9 cellular contexts compared by ENCODE assay signal in genomic region chr19:54201980-54202379, GRCh38. TPM values are rescaled to one million over a fixed set of nuclear protein-coding genes. Genes with fewer than 3 reads are reported as not detected.
DNase-seq lines count a peak whose midpoint lies in the region; ATAC-seq and TF ChIP-seq lines count a peak whose summit lies in the region.
"Had no signal": no experiment of that assay in that cellular context is flagged by ENCODE, and none has a peak within 500 bp of the region (broad histone marks: within the 10 kb centered on the region; RNA-seq: fewer than 3 reads in every experiment).

No MANE protein-coding gene starts in this region.

- peak overlapping the region; percentile 100 for H3K27ac Mint-ChIP-seq in CD8-positive, alpha-beta T cell

- no peak for ATAC-seq in CD8-positive, alpha-beta T cell

- no peaks in the 10 kb centered on the region for H3K9me2 ChIP-seq in OCI-LY1 (ENCODE audit: low read depth, low read length)

- CTCF ChIA-PET in CD8-positive, alpha-beta T cell (lab: Charles Lee), result no interaction called here

- peaks cover 65% of the 10 kb centered on the region for H3K4me1 Mint-ChIP-seq in CD8-positive, alpha-beta T cell (ENCODE audit: low read depth)

- H3K4me3 Mint-ChIP-seq in CD8-positive, alpha-beta T cell, result peak overlapping the region; percentile 100

- H3K36me3 ChIP-seq in CD8-positive, alpha-beta T cell (ENCODE audit: insufficient read depth, low read length), result peaks cover 49% of the 10 kb centered on the region
- H3K36me3 ChIP-seq in OCI-LY1 (ENCODE audit: insufficient read depth, low read length) (peaks cover 61% of the 10 kb centered on the region), endocrine pancreas (ENCODE audit: control insufficient read depth, insufficient read depth, low read length) (peaks cover 4% of the 10 kb centered on the region), neutrophil (peaks cover 84% of the 10 kb centered on the region)

- no peak overlapping the region for H2AFZ ChIP-seq in OCI-LY1 (ENCODE audit: low read length)

- DNase-seq in CD8-positive, alpha-beta T cell, result no peak
- no peak for DNase-seq in NCI-H2171 treated with DMSO at 0.1 percent for 48 hours (lab: John Stamatoyannopoulos, UW)
- DNase-seq in HUDEP-2 (lab: John Stamatoyannopoulos, UW; ENCODE audit: unreplicated experiment in 76 of 76), result no peak
- no peak for DNase-seq in amniotic stem cell (lab: John Stamatoyannopoulos, UW)
- no peak for DNase-seq in KG1 (lab: John Stamatoyannopoulos, UW)
- DNase-seq: nucleus accumbens had no signal

- peak overlapping the region; percentile 83 for H3K9ac ChIP-seq in OCI-LY1 (ENCODE audit: low read length)
- peak overlapping the region; percentile 13 for H3K9ac ChIP-seq in endocrine pancreas (ENCODE audit: control insufficient read depth, insufficient read depth, low read length)

- intact Hi-C loops in CD8-positive, alpha-beta T cell (cut with DNase I, micrococcal nuclease), result loop anchor here (1.0 to 5.0 kb wide), 8 partner anchors 8 to 1450 kb away; partner anchors contain the start of genes LENG1 (in 2 of the 2), NDUFA3 (in 2 of the 2), LENG8 (in 1 of the 2) and ZNF845 (in 1 of the 2)

- H3K4me3 ChIP-seq in CD8-positive, alpha-beta T cell (ENCODE audit: low read depth, low read length), result peak overlapping the region; percentile 70
- H3K4me3 ChIP-seq in OCI-LY1 (ENCODE audit: low read depth, low read length, poor library complexity, severe bottlenecking), result peak overlapping the region; percentile 97
- H3K4me3 ChIP-seq in endocrine pancreas (ENCODE audit: control insufficient read depth, insufficient read depth, low read length), result peak overlapping the region; percentile 80
- peak overlapping the region; percentile 87 to 91 for H3K4me3 ChIP-seq in neutrophil (ENCODE audit: low read depth in 1 of 2, low read length in 1 of 2)

- H3K9me3 ChIP-seq in CD8-positive, alpha-beta T cell (ENCODE audit: low read length), result no peaks in the 10 kb centered on the region
- H3K9me3 ChIP-seq in OCI-LY1 (ENCODE audit: low read length) (no peaks in the 10 kb centered on the region), endocrine pancreas (ENCODE audit: control insufficient read depth, low read length) (no peaks in the 10 kb centered on the region), neutrophil (no peaks in the 10 kb centered on the region)

- H3K4me1 ChIP-seq in CD8-positive, alpha-beta T cell (ENCODE audit: insufficient read depth, low read length), result peaks cover 56% of the 10 kb centered on the region
- peaks cover 72% of the 10 kb centered on the region for H3K4me1 ChIP-seq in OCI-LY1 (ENCODE audit: insufficient read depth, low read length, severe bottlenecking)
- H3K4me1 ChIP-seq in endocrine pancreas (ENCODE audit: control insufficient read depth, insufficient read depth, low read length), result peaks cover 24% of the 10 kb centered on the region
- peaks cover 70 to 72% of the 10 kb centered on the region in 2 experiments for H3K4me1 ChIP-seq in neutrophil (ENCODE audit: control insufficient read depth in 1 of 2, insufficient read depth in 1 of 2, low read depth in 1 of 2, low read length in 1 of 2)

- POLR2A ChIA-PET in CD8-positive, alpha-beta T cell (lab: Charles Lee), result interaction anchor here (1.9 to 5.7 kb wide), 3 partner anchors 9 to 43 kb away, joined by 11 to 99 read pairs (median 14); partner anchors contain the start of genes LENG1, MBOAT7 and TSEN34

- no peaks in the 10 kb centered on the region for H3K27me3 Mint-ChIP-seq in CD8-positive, alpha-beta T cell (ENCODE audit: low read depth)

- no peak overlapping the region for H3K27ac ChIP-seq in CD8-positive, alpha-beta T cell (ENCODE audit: low read depth, low read length)
- H3K27ac ChIP-seq in OCI-LY1 (ENCODE audit: low read depth, low read length, poor library complexity, severe bottlenecking), result peak overlapping the region; percentile 85
- H3K27ac ChIP-seq in neutrophil, result peak overlapping the region; percentile 93

- H4K20me1 ChIP-seq in OCI-LY1 (ENCODE audit: insufficient read depth, low read length), result no peaks in the 10 kb centered on the region; the same call in 1 of the 2 replicates

- peaks cover 63% of the 10 kb centered on the region for H3K36me3 Mint-ChIP-seq in CD8-positive, alpha-beta T cell

- peaks cover 43% of the 10 kb centered on the region for H3K79me2 ChIP-seq in OCI-LY1 (ENCODE audit: insufficient read depth, low read length)

- H3K27me3 ChIP-seq in CD8-positive, alpha-beta T cell (ENCODE audit: insufficient read depth, low read length), result no peaks in the 10 kb centered on the region
- no peaks in the 10 kb centered on the region for H3K27me3 ChIP-seq in OCI-LY1 (ENCODE audit: insufficient read depth, low read length)
- H3K27me3 ChIP-seq in endocrine pancreas (ENCODE audit: control insufficient read depth, insufficient read depth, low read length), result no peaks in the 10 kb centered on the region
- no peaks in the 10 kb centered on the region for H3K27me3 ChIP-seq in neutrophil

- no peaks in the 10 kb centered on the region for H3K9me3 Mint-ChIP-seq in CD8-positive, alpha-beta T cell

- peaks cover 6% of the 10 kb centered on the region; the same call in 1 of the 2 replicates for H3F3A ChIP-seq in OCI-LY1 (ENCODE audit: insufficient read depth, low read length)

- TF ChIP-seq CTCF in CD8-positive, alpha-beta T cell (IDR thresholded peaks at IDR 0.05), result no peak
- TF ChIP-seq CTCF in OCI-LY1 (IDR thresholded peaks at IDR 0.05; ENCODE audit: low read length) (no peak), neutrophil (IDR thresholded peaks at IDR 0.05) (no peak)

- peak overlapping the region; percentile 79 for H3K4me2 ChIP-seq in OCI-LY1 (ENCODE audit: low read length)

RNA-seq across cellular contexts. Expression of gene RPS9, which starts 1.3 kb away (rescaled TPM):
- 1,000 to 10,000 TPM; 2,006 to 2,016 TPM for total RNA-seq in CD8-positive, alpha-beta T cell

RNA-seq across cellular contexts. Expression of gene TSEN34, which starts 10.9 kb away (rescaled TPM):
- total RNA-seq in CD8-positive, alpha-beta T cell, result 10 to 100 TPM; 13.9 to 14.6 TPM

RNA-seq across cellular contexts. Expression of gene MBOAT7, which starts 12.6 kb away (rescaled TPM):
- 10 to 100 TPM; 10.0 to 13.1 TPM for total RNA-seq in CD8-positive, alpha-beta T cell

RNA-seq across cellular contexts. Expression of gene LILRB3, which starts 20.8 kb away (rescaled TPM):
- total RNA-seq in CD8-positive, alpha-beta T cell, result not detected

RNA-seq across cellular contexts. Expression of gene TMC4, which starts 29.0 kb away (rescaled TPM):
- not detected for total RNA-seq in CD8-positive, alpha-beta T cell
